Comparison of ENCODE assay signal across 1 cellular context in genomic region chr15:74783072-74783807, GRCh38.
A peak's percentile ranks its signal among the peaks of the same experiment; 100 is the strongest.
TF ChIP-seq lines count a peak whose summit lies in the region.

No MANE protein-coding gene starts in this region.

TF ChIP-seq in GM12878, 131 proteins besides CTCF, POLR2A, EP300 and RAD21:
- TF ChIP-seq MAX (IDR thresholded peaks at IDR 0.05; ENCODE audit: low read depth, low read length): peak; percentile 69
- no peak for TF ChIP-seq RELA (IDR thresholded peaks at IDR 0.05; ENCODE audit: borderline replicate concordance, partially characterized antibody)
- TF ChIP-seq POLR2AphosphoS2 (IDR thresholded peaks at IDR 0.05; ENCODE audit: low read depth, low read length): 0 out of 2 replicates have a peak, but pooled peaks have one; percentile 33
- TF ChIP-seq TAF1 (IDR thresholded peaks at IDR 0.05; ENCODE audit: borderline replicate concordance, low read depth, low read length): peak; percentile 16; the same call in 1 of the 2 replicates
- TF ChIP-seq ZNF687 (IDR thresholded peaks at IDR 0.05): peak; percentile 78
- TF ChIP-seq ZSCAN29 (IDR thresholded peaks at IDR 0.05): no peak
- 0 out of 2 replicates have a peak, but pooled peaks have one; percentile 36 for TF ChIP-seq CHD2 (IDR thresholded peaks at IDR 0.05; ENCODE audit: borderline replicate concordance, low read depth, low read length)
- peak; percentile 83 for TF ChIP-seq MXI1 (IDR thresholded peaks at IDR 0.05; ENCODE audit: low read depth, low read length)
- peak; percentile 26; the same call in 1 of the 2 replicates for TF ChIP-seq TCF12 (IDR thresholded peaks at IDR 0.05; ENCODE audit: low read depth, low read length)
- TF ChIP-seq DPF2 (IDR thresholded peaks at IDR 0.05): 0 out of 2 replicates have a peak, but pooled peaks have one; percentile 29
- peak; percentile 38; the same call in 1 of the 2 replicates for TF ChIP-seq RELB (IDR thresholded peaks at IDR 0.05; ENCODE audit: low read depth)
- TF ChIP-seq SIX5 (IDR thresholded peaks at IDR 0.05; ENCODE audit: low read depth, low read length, severe bottlenecking): no peak
- peak; percentile 34 to 55; a peak in 1 of 4 replicates for TF ChIP-seq IKZF2 (IDR thresholded peaks at IDR 0.05)
- no peak for TF ChIP-seq BMI1 (IDR thresholded peaks at IDR 0.05; ENCODE audit: borderline replicate concordance)
- TF ChIP-seq MEF2B (IDR thresholded peaks at IDR 0.05; ENCODE audit: partially characterized antibody, poor library complexity, severe bottlenecking): peak; percentile 73
- no peak for TF ChIP-seq SUPT20H (IDR thresholded peaks at IDR 0.05; ENCODE audit: borderline replicate concordance, control insufficient read depth, low read depth, low read length)
- TF ChIP-seq SMAD5 (IDR thresholded peaks at IDR 0.05; ENCODE audit: low read depth): peak; percentile 21; the same call in 1 of the 2 replicates
- TF ChIP-seq SMARCA5 (IDR thresholded peaks at IDR 0.05): 0 out of 2 replicates have a peak, but pooled peaks have one; percentile 12
- no peak for TF ChIP-seq NFIC (IDR thresholded peaks at IDR 0.05; ENCODE audit: low read depth, low read length)
- peak; percentile 79 for TF ChIP-seq IKZF1 (conservative IDR thresholded peaks at IDR 0.05)
- TF ChIP-seq, protein P1, sequence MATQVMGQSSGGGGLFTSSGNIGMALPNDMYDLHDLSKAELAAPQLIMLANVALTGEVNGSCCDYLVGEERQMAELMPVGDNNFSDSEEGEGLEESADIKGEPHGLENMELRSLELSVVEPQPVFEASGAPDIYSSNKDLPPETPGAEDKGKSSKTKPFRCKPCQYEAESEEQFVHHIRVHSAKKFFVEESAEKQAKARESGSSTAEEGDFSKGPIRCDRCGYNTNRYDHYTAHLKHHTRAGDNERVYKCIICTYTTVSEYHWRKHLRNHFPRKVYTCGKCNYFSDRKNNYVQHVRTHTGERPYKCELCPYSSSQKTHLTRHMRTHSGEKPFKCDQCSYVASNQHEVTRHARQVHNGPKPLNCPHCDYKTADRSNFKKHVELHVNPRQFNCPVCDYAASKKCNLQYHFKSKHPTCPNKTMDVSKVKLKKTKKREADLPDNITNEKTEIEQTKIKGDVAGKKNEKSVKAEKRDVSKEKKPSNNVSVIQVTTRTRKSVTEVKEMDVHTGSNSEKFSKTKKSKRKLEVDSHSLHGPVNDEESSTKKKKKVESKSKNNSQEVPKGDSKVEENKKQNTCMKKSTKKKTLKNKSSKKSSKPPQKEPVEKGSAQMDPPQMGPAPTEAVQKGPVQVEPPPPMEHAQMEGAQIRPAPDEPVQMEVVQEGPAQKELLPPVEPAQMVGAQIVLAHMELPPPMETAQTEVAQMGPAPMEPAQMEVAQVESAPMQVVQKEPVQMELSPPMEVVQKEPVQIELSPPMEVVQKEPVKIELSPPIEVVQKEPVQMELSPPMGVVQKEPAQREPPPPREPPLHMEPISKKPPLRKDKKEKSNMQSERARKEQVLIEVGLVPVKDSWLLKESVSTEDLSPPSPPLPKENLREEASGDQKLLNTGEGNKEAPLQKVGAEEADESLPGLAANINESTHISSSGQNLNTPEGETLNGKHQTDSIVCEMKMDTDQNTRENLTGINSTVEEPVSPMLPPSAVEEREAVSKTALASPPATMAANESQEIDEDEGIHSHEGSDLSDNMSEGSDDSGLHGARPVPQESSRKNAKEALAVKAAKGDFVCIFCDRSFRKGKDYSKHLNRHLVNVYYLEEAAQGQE (IDR thresholded peaks at IDR 0.05; ENCODE audit: low read depth, low read length): no peak
- TF ChIP-seq CHD1 (IDR thresholded peaks at IDR 0.05; ENCODE audit: low read depth, low read length): 0 out of 2 replicates have a peak, but pooled peaks have one; percentile 57
- no peak for TF ChIP-seq IRF5 (IDR thresholded peaks at IDR 0.05; ENCODE audit: borderline replicate concordance)
- TF ChIP-seq MYC (IDR thresholded peaks at IDR 0.05; ENCODE audit: insufficient read depth, insufficient read length, insufficient replicate concordance, low read length, severe bottlenecking): peak; percentile 88
- TF ChIP-seq CEBPZ (IDR thresholded peaks at IDR 0.05; ENCODE audit: low read depth, low read length): no peak
- peak; percentile 35; the same call in 1 of the 2 replicates for TF ChIP-seq RAD51 (IDR thresholded peaks at IDR 0.05)
- TF ChIP-seq, protein P2, sequence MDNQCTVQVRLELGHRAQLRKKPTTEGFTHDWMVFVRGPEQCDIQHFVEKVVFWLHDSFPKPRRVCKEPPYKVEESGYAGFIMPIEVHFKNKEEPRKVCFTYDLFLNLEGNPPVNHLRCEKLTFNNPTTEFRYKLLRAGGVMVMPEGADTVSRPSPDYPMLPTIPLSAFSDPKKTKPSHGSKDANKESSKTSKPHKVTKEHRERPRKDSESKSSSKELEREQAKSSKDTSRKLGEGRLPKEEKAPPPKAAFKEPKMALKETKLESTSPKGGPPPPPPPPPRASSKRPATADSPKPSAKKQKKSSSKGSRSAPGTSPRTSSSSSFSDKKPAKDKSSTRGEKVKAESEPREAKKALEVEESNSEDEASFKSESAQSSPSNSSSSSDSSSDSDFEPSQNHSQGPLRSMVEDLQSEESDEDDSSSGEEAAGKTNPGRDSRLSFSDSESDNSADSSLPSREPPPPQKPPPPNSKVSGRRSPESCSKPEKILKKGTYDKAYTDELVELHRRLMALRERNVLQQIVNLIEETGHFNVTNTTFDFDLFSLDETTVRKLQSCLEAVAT (IDR thresholded peaks at IDR 0.05): peak; percentile 18; the same call in 1 of the 2 replicates
- 0 out of 2 replicates have a peak, but pooled peaks have one; percentile 5 for TF ChIP-seq EED (IDR thresholded peaks at IDR 0.05; ENCODE audit: low read depth)
- TF ChIP-seq WRNIP1 (IDR thresholded peaks at IDR 0.05; ENCODE audit: borderline replicate concordance, low read depth, low read length): 0 out of 2 replicates have a peak, but pooled peaks have one; percentile 9
- TF ChIP-seq BHLHE40 (IDR thresholded peaks at IDR 0.05; ENCODE audit: borderline replicate concordance in 1 of 2, low read depth in 2 of 2, low read length in 1 of 2): peak; percentile 94
- peak; percentile 37; the same call in 1 of the 2 replicates for TF ChIP-seq POLR2AphosphoS5 (IDR thresholded peaks at IDR 0.05; ENCODE audit: low read length)
- TF ChIP-seq, protein P3, sequence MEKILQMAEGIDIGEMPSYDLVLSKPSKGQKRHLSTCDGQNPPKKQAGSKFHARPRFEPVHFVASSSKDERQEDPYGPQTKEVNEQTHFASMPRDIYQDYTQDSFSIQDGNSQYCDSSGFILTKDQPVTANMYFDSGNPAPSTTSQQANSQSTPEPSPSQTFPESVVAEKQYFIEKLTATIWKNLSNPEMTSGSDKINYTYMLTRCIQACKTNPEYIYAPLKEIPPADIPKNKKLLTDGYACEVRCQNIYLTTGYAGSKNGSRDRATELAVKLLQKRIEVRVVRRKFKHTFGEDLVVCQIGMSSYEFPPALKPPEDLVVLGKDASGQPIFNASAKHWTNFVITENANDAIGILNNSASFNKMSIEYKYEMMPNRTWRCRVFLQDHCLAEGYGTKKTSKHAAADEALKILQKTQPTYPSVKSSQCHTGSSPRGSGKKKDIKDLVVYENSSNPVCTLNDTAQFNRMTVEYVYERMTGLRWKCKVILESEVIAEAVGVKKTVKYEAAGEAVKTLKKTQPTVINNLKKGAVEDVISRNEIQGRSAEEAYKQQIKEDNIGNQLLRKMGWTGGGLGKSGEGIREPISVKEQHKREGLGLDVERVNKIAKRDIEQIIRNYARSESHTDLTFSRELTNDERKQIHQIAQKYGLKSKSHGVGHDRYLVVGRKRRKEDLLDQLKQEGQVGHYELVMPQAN (conservative IDR thresholded peaks at IDR 0.05): peak; percentile 72
- 0 out of 2 replicates have a peak, but pooled peaks have one; percentile 36 for TF ChIP-seq TCF3 (IDR thresholded peaks at IDR 0.05; ENCODE audit: borderline replicate concordance, insufficient read depth, low read depth, low read length)
- peak; percentile 53; the same call in 1 of the 2 replicates for TF ChIP-seq GATAD2B (conservative IDR thresholded peaks at IDR 0.05; ENCODE audit: low read depth)
